1 cellular context compared by ENCODE assay signal in the genomic region with DNA sequence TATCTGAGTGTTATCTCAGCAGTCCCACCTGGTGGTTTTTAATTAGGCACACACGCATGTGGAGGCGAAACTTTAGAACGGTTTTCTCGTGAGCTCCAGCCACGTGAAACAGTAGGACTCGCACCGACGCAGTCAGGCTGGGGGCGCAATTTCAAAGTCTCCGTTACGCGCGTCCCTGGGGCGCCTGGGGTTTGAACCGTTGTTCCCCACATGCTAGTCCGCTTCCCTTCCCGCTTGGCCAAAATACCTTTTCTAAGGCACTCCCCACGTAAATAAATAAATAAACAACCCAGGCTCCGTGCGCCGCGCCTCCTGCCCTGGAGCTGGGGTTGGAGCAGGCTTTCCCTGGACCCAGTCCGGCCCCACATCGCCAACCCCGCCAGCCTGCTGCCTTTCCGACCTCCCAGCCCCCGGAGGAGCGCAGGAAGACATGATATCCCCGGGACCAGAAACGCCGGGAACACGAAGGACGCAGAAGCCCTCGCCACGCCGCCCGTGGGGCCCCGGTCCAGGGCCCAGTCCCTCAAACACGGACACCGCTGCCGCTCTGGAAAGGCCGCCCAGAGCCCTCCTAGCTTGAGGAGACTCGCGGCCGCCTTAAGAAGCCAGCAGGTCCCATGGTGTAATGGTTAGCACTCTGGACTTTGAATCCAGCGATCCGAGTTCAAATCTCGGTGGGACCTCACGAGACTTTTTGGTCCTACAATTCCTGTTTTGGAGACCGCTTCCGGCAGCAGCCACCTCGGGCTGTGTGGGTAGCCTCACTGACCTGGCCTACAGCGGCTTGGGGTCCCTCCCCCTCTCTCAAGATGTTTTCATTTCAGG.
TF ChIP-seq lines count a peak whose summit lies in the region.

No MANE protein-coding gene starts in this region.

TF ChIP-seq in HepG2, 621 proteins besides CTCF, POLR2A, EP300 and RAD21 (continued from another document and continues in another):
- TF ChIP-seq, protein P1, sequence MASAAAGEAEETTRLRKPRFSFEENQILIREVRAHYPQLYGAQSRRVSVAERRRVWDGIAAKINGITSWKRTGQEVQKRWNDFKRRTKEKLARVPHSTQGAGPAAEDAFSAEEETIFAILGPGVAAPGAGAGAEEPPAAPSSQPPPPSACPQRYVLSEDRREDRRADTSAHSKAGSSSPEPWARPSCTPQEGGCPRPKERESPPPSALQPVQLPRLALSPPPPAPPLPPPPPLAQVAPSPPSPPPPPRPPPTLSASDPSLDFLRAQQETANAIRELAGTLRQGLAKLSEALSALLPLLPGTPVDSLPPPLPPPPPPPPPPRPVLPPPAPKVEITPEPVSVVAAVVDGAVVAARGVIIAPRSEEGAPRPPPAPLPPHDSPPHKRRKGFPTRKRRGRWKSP (CRISPR knock-in tag; IDR thresholded peaks at IDR 0.05): peak; percentile 89; the same call in 1 of the 2 replicates
- TF ChIP-seq SMARCC2 (IDR thresholded peaks at IDR 0.05) (no peak), MIER3 (CRISPR knock-in tag; IDR thresholded peaks at IDR 0.05; ENCODE audit: borderline replicate concordance) (peak; percentile 88), MTA3 (CRISPR knock-in tag; IDR thresholded peaks at IDR 0.05) (no peak), DNMT1 (CRISPR knock-in tag; IDR thresholded peaks at IDR 0.05) (no peak), NFKBIZ (CRISPR knock-in tag; IDR thresholded peaks at IDR 0.05) (peak; percentile 33), ZSCAN25 (CRISPR knock-in tag; IDR thresholded peaks at IDR 0.05) (peak; percentile 17; the same call in 1 of the 2 replicates), TCF7L2 (IDR thresholded peaks at IDR 0.05; ENCODE audit: low read depth, low read length) (no peak), ZSCAN22 (CRISPR knock-in tag; IDR thresholded peaks at IDR 0.05) (peak; percentile 75; the same call in 1 of the 2 replicates), STAT5B (CRISPR knock-in tag; IDR thresholded peaks at IDR 0.05) (peak; percentile 76; the same call in 1 of the 2 replicates), FOXJ3 (CRISPR knock-in tag; IDR thresholded peaks at IDR 0.05; ENCODE audit: borderline replicate concordance) (peak; percentile 69; the same call in 1 of the 2 replicates), ZNF33B (CRISPR knock-in tag; IDR thresholded peaks at IDR 0.05) (peak; percentile 74; the same call in 1 of the 2 replicates), ETV6 (CRISPR knock-in tag; conservative IDR thresholded peaks at IDR 0.05) (peak; percentile 21), YEATS4 (CRISPR knock-in tag; IDR thresholded peaks at IDR 0.05; ENCODE audit: borderline replicate concordance) (peak; percentile 91), ZNF564 (CRISPR knock-in tag; IDR thresholded peaks at IDR 0.05) (no peak), REL (CRISPR knock-in tag; conservative IDR thresholded peaks at IDR 0.05) (peak; percentile 63; the same call in 1 of the 2 replicates), ZNF557 (CRISPR knock-in tag; IDR thresholded peaks at IDR 0.05) (peak; percentile 77), HNRNPL (IDR thresholded peaks at IDR 0.05; ENCODE audit: low read depth, low read length) (no peak), ZNF121 (CRISPR knock-in tag; IDR thresholded peaks at IDR 0.05) (peak; percentile 85), PHF8 (CRISPR knock-in tag; IDR thresholded peaks at IDR 0.05) (peak; percentile 71), MEIS2 (CRISPR knock-in tag; IDR thresholded peaks at IDR 0.05) (peak; percentile 87; the same call in 1 of the 2 replicates), ZNF780A (CRISPR knock-in tag; IDR thresholded peaks at IDR 0.05) (no peak), RFX3 (CRISPR knock-in tag; IDR thresholded peaks at IDR 0.05) (0 out of 2 replicates have a peak, but pooled peaks have one; percentile 17)
- TF ChIP-seq, protein P2, sequence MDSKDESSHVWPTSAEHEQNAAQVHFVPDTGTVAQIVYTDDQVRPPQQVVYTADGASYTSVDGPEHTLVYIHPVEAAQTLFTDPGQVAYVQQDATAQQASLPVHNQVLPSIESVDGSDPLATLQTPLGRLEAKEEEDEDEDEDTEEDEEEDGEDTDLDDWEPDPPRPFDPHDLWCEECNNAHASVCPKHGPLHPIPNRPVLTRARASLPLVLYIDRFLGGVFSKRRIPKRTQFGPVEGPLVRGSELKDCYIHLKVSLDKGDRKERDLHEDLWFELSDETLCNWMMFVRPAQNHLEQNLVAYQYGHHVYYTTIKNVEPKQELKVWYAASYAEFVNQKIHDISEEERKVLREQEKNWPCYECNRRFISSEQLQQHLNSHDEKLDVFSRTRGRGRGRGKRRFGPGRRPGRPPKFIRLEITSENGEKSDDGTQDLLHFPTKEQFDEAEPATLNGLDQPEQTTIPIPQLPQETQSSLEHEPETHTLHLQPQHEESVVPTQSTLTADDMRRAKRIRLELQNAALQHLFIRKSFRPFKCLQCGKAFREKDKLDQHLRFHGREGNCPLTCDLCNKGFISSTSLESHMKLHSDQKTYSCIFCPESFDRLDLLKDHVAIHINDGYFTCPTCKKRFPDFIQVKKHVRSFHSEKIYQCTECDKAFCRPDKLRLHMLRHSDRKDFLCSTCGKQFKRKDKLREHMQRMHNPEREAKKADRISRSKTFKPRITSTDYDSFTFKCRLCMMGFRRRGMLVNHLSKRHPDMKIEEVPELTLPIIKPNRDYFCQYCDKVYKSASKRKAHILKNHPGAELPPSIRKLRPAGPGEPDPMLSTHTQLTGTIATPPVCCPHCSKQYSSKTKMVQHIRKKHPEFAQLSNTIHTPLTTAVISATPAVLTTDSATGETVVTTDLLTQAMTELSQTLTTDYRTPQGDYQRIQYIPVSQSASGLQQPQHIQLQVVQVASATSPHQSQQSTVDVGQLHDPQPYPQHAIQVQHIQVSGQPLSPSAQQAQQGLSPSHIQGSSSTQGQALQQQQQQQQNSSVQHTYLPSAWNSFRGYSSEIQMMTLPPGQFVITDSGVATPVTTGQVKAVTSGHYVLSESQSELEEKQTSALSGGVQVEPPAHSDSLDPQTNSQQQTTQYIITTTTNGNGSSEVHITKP (CRISPR knock-in tag; IDR thresholded peaks at IDR 0.05; ENCODE audit: low read depth): peak; percentile 84
- TF ChIP-seq, protein P3, sequence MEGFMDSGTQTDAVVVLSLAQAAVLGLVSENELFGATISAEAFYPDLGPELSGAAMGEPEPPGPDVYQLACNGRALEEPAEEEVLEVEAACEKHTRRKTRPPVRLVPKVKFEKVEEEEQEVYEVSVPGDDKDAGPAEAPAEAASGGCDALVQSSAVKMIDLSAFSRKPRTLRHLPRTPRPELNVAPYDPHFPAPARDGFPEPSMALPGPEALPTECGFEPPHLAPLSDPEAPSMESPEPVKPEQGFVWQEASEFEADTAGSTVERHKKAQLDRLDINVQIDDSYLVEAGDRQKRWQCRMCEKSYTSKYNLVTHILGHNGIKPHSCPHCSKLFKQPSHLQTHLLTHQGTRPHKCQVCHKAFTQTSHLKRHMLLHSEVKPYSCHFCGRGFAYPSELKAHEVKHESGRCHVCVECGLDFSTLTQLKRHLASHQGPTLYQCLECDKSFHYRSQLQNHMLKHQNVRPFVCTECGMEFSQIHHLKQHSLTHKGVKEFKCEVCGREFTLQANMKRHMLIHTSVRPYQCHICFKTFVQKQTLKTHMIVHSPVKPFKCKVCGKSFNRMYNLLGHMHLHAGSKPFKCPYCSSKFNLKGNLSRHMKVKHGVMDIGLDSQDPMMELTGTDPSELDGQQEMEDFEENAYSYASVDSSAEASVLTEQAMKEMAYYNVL (CRISPR knock-in tag; IDR thresholded peaks at IDR 0.05; ENCODE audit: borderline replicate concordance): peak; percentile 40; the same call in 1 of the 2 replicates
- TF ChIP-seq, protein P4, sequence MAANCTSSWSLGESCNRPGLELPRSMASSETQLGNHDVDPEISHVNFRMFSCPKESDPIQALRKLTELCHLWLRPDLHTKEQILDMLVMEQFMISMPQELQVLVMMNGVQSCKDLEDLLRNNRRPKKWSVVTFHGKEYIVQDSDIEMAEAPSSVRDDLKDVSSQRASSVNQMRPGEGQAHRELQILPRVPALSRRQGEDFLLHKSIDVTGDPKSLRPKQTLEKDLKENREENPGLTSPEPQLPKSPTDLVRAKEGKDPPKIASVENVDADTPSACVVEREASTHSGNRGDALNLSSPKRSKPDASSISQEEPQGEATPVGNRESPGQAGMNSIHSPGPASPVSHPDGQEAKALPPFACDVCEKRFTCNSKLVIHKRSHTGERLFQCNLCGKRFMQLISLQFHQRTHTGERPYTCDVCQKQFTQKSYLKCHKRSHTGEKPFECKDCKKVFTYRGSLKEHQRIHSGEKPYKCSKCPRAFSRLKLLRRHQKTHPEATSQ (CRISPR knock-in tag; IDR thresholded peaks at IDR 0.05; ENCODE audit: borderline replicate concordance): peak; percentile 81
- TF ChIP-seq, protein P5, sequence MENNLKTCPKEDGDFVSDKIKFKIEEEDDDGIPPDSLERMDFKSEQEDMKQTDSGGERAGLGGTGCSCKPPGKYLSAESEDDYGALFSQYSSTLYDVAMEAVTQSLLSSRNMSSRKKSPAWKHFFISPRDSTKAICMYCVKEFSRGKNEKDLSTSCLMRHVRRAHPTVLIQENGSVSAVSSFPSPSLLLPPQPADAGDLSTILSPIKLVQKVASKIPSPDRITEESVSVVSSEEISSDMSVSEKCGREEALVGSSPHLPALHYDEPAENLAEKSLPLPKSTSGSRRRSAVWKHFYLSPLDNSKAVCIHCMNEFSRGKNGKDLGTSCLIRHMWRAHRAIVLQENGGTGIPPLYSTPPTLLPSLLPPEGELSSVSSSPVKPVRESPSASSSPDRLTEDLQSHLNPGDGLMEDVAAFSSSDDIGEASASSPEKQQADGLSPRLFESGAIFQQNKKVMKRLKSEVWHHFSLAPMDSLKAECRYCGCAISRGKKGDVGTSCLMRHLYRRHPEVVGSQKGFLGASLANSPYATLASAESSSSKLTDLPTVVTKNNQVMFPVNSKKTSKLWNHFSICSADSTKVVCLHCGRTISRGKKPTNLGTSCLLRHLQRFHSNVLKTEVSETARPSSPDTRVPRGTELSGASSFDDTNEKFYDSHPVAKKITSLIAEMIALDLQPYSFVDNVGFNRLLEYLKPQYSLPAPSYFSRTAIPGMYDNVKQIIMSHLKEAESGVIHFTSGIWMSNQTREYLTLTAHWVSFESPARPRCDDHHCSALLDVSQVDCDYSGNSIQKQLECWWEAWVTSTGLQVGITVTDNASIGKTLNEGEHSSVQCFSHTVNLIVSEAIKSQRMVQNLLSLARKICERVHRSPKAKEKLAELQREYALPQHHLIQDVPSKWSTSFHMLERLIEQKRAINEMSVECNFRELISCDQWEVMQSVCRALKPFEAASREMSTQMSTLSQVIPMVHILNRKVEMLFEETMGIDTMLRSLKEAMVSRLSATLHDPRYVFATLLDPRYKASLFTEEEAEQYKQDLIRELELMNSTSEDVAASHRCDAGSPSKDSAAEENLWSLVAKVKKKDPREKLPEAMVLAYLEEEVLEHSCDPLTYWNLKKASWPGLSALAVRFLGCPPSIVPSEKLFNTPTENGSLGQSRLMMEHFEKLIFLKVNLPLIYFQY (CRISPR knock-in tag; IDR thresholded peaks at IDR 0.05; ENCODE audit: borderline replicate concordance): peak; percentile 83; the same call in 1 of the 2 replicates
- TF ChIP-seq, protein P6, sequence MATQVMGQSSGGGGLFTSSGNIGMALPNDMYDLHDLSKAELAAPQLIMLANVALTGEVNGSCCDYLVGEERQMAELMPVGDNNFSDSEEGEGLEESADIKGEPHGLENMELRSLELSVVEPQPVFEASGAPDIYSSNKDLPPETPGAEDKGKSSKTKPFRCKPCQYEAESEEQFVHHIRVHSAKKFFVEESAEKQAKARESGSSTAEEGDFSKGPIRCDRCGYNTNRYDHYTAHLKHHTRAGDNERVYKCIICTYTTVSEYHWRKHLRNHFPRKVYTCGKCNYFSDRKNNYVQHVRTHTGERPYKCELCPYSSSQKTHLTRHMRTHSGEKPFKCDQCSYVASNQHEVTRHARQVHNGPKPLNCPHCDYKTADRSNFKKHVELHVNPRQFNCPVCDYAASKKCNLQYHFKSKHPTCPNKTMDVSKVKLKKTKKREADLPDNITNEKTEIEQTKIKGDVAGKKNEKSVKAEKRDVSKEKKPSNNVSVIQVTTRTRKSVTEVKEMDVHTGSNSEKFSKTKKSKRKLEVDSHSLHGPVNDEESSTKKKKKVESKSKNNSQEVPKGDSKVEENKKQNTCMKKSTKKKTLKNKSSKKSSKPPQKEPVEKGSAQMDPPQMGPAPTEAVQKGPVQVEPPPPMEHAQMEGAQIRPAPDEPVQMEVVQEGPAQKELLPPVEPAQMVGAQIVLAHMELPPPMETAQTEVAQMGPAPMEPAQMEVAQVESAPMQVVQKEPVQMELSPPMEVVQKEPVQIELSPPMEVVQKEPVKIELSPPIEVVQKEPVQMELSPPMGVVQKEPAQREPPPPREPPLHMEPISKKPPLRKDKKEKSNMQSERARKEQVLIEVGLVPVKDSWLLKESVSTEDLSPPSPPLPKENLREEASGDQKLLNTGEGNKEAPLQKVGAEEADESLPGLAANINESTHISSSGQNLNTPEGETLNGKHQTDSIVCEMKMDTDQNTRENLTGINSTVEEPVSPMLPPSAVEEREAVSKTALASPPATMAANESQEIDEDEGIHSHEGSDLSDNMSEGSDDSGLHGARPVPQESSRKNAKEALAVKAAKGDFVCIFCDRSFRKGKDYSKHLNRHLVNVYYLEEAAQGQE (IDR thresholded peaks at IDR 0.05; ENCODE audit: borderline replicate concordance in 1 of 2, low read depth in 1 of 2, low read length in 2 of 2): no peak
- TF ChIP-seq, protein P7, sequence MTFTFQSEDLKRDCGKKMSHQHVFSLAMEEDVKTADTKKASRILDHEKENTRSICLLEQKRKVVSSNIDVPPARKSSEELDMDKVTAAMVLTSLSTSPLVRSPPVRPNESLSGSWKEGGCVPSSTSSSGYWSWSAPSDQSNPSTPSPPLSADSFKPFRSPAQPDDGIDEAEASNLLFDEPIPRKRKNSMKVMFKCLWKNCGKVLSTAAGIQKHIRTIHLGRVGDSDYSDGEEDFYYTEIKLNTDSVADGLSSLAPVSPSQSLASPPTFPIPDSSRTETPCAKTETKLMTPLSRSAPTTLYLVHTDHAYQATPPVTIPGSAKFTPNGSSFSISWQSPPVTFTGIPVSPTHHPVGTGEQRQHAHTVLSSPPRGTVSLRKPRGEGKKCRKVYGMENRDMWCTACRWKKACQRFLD (CRISPR knock-in tag; IDR thresholded peaks at IDR 0.05; ENCODE audit: borderline replicate concordance): peak; percentile 97; the same call in 1 of the 2 replicates
- TF ChIP-seq, protein P8, sequence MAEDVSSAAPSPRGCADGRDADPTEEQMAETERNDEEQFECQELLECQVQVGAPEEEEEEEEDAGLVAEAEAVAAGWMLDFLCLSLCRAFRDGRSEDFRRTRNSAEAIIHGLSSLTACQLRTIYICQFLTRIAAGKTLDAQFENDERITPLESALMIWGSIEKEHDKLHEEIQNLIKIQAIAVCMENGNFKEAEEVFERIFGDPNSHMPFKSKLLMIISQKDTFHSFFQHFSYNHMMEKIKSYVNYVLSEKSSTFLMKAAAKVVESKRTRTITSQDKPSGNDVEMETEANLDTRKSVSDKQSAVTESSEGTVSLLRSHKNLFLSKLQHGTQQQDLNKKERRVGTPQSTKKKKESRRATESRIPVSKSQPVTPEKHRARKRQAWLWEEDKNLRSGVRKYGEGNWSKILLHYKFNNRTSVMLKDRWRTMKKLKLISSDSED (CRISPR knock-in tag; IDR thresholded peaks at IDR 0.05): no peak
- TF ChIP-seq, protein P9, sequence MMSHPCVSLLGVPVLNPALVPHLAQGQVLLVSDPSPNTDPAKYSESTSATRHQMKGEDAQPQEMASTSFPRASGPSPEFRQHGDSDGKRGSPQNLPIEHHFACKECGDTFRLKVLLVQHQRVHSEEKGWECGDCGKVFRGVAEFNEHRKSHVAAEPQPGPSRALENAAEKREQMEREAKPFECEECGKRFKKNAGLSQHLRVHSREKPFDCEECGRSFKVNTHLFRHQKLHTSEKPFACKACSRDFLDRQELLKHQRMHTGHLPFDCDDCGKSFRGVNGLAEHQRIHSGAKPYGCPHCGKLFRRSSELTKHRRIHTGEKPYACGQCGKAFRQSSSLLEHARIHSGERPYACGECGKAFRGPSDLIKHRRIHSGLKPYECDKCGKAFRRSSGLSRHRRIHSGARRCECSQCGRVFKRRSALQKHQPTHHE (CRISPR knock-in tag; IDR thresholded peaks at IDR 0.05; ENCODE audit: borderline replicate concordance): peak; percentile 77; the same call in 1 of the 2 replicates
